8 cellular contexts compared by ENCODE assay signal in the genomic region with DNA sequence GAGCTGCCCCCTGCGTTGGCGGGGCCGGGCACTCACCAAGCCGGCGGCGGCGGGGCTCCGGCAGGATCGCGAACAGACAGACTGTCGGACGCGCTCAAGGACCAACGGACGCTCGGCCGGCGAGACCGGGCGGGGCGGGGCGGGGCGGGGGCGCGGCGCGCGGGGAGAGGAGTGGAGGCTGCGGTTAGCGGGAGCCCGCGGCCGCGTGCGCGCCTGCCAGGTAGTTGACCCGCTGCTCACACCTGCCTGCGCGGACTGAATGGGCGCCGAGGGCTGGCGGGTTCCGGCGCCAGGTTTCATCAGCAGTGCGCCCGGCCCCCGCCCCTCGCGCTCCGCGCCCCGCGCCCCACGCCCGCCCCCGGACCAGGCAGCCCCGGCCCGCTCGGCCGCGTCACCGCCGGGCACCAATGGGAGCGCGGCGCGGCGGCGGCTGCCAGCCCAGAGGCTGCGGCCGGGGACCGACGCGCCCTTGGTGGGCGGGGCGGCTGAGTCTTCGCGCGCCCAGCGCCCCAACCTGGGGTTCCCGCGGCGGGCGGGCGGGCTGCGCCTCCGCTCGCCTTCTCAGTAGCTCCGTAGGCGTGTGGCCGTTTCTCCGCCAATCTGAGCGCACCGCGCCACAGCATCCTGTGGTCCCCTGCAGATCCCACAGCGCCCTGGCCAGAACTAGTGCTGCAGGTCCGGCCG. TPM values are rescaled to one million over a fixed set of nuclear protein-coding genes. Genes with fewer than 3 reads are reported as not detected.
DNase-seq lines count a peak whose midpoint lies in the region; ATAC-seq and TF ChIP-seq lines count a peak whose summit lies in the region.

Gene SLC7A1 (minus strand): TSS at position 309 of the 684 bp plus-strand sequence. CDS start 59,500 bp downstream, outside the sequence.

- CTCF ChIA-PET in PC-9 (lab: Charles Lee): no interaction called here

- WGBS in esophagus squamous epithelium, 2 donors: 0% methylated on average over 3 of the region's 98 CpGs; no CpG with 5 or more reads in 1 of the 2 donors

- peak in 1 of 4 donors; percentile 59 for TF ChIP-seq POLR2A in esophagus squamous epithelium (IDR thresholded peaks at IDR 0.05)

- ATAC-seq in GM21528 (IDR thresholded peaks at IDR 0.05; ENCODE audit: low FRiP score, unreplicated experiment): peak; percentile 88
- peak; percentile 85 to 86 for ATAC-seq in activated T-cell treated with anti-CD3 and anti-CD28 coated beads, Interleukin-2, amount 50 U/mL, for 4 hours

- H3K9me3 ChIP-seq in PC-9 (ENCODE audit: insufficient read depth, low read depth) (no peaks in the 10 kb centered on the region), esophagus squamous epithelium (no peaks in the 10 kb centered on the region), muscle layer of duodenum (ENCODE audit: control insufficient read depth in 1 of 2, low read length in 2 of 2) (no peaks in the 10 kb centered on the region)

- H3K79me2 ChIP-seq in PC-9 (ENCODE audit: low read depth): peaks cover 48% of the 10 kb centered on the region

- no TSS peak for BruUV-seq in PC-9 (replicated peaks; lab: Mats Ljungman, UMichigan)

- intact Hi-C loops in PC-9 (cut with micrococcal nuclease; ENCODE audit: unreplicated experiment): loop anchor here (10.0 kb wide), 1 partner anchor 109 kb away; no protein-coding TSS in a partner anchor
- intact Hi-C loops in esophagus squamous epithelium (cut with DNase I): no loop called here

- peak within 1 kb of the TSS; percentile 88 for H3K4me2 ChIP-seq in PC-9

- TF ChIP-seq CTCF in PC-9 (conservative IDR thresholded peaks at IDR 0.05) (no peak), esophagus squamous epithelium (IDR thresholded peaks at IDR 0.05) (no peak)

- H3F3A ChIP-seq in PC-9 (ENCODE audit: insufficient read depth, low read depth): peaks cover 6% of the 10 kb centered on the region; the same call in 1 of the 2 replicates

- H4K20me1 ChIP-seq in PC-9 (ENCODE audit: insufficient read depth): peaks cover 36% of the 10 kb centered on the region

- H3K9me3 Mint-ChIP-seq in activated T-cell treated with anti-CD3 and anti-CD28 coated beads, Interleukin-2, amount 50 U/mL, for 4 hours: no peaks in the 10 kb centered on the region

- H3K4me3 ChIP-seq in PC-9 (peak within 1 kb of the TSS; percentile 92), esophagus squamous epithelium (peak within 1 kb of the TSS; percentile 63 to 99 (median 82)), muscle layer of duodenum (ENCODE audit: low read depth in 1 of 2, low read length in 2 of 2) (peak within 1 kb of the TSS; percentile 76 to 87)

- H3K4me3 Mint-ChIP-seq in activated T-cell treated with anti-CD3 and anti-CD28 coated beads, Interleukin-2, amount 50 U/mL, for 4 hours: peak within 1 kb of the TSS; percentile 93

- 0 out of 2 replicates have a peak, but pooled peaks cover 8% of the 10 kb centered on the region for H3K36me3 ChIP-seq in PC-9 (ENCODE audit: low read depth)
- H3K36me3 ChIP-seq in esophagus squamous epithelium: no peaks in the 10 kb centered on the region
- no peaks in the 10 kb centered on the region for H3K36me3 ChIP-seq in muscle layer of duodenum (ENCODE audit: control insufficient read depth in 1 of 2, insufficient read depth in 2 of 2, low read length in 2 of 2)

- peaks cover 42% of the 10 kb centered on the region for H3K4me1 Mint-ChIP-seq in activated T-cell treated with anti-CD3 and anti-CD28 coated beads, Interleukin-2, amount 50 U/mL, for 4 hours (ENCODE audit: low read depth)

- H3K4me1 ChIP-seq in PC-9 (replicated peaks; ENCODE audit: insufficient read depth) (peaks cover 19% of the 10 kb centered on the region), esophagus squamous epithelium (peaks cover 0 to 43% (median 4%) of the 10 kb centered on the region in 3 donors), muscle layer of duodenum (ENCODE audit: control insufficient read depth in 1 of 2, insufficient read depth in 2 of 2, low read length in 2 of 2) (peaks cover 0 to 4% of the 10 kb centered on the region in 2 donors)

- H2AFZ ChIP-seq in PC-9: peak within 1 kb of the TSS; percentile 73

- H3K27ac ChIP-seq in PC-9 (peak within 1 kb of the TSS; percentile 87), esophagus squamous epithelium (peak within 1 kb of the TSS; percentile 93 to 100 (median 96)), muscle layer of duodenum (ENCODE audit: low read length) (peak within 1 kb of the TSS; percentile 97)

- POLR2A ChIA-PET in PC-9 (lab: Charles Lee; ENCODE audit: unreplicated experiment): interaction anchor here (0.6 kb wide), 3 partner anchors 21 to 259 kb away, joined by 3 to 5 read pairs (median 3); no protein-coding TSS in a partner anchor

- H3K27me3 Mint-ChIP-seq in activated T-cell treated with anti-CD3 and anti-CD28 coated beads, Interleukin-2, amount 50 U/mL, for 4 hours (ENCODE audit: low read depth): no peaks in the 10 kb centered on the region

- DNase-seq in DMS153 treated with DMSO at 0.1 percent for 48 hours (lab: John Stamatoyannopoulos, UW; ENCODE audit: unreplicated experiment): peak; percentile 80
- DNase-seq in HuH-7.5 (ENCODE audit: low spot score): peak; percentile 76
- peak; percentile 70 to 84 for DNase-seq in PC-9
- DNase-seq in activated T-cell treated with anti-CD3 and anti-CD28 coated beads, Interleukin-2, amount 50 U/mL, for 4 hours: peak; percentile 86
- DNase-seq in esophagus squamous epithelium (lab: John Stamatoyannopoulos, UW): peak; percentile 16
- DNase-seq in stimulated activated CD8-positive, alpha-beta memory T cell treated with anti-CD3 and anti-CD28 coated beads, Interleukin-7, amount 100 ng/mL, for 4 hours (ENCODE audit: low read depth in 2 of 2): peak; percentile 67 to 89

- no peaks in the 10 kb centered on the region for H3K27me3 ChIP-seq in PC-9 (ENCODE audit: insufficient read depth, low read depth)
- no peaks in the 10 kb centered on the region for H3K27me3 ChIP-seq in esophagus squamous epithelium
- H3K27me3 ChIP-seq in muscle layer of duodenum (ENCODE audit: low read depth, low read length): no peaks in the 10 kb centered on the region

- H3K9me2 ChIP-seq in PC-9 (ENCODE audit: insufficient read depth): no peaks in the 10 kb centered on the region

- H3K36me3 Mint-ChIP-seq in activated T-cell treated with anti-CD3 and anti-CD28 coated beads, Interleukin-2, amount 50 U/mL, for 4 hours (ENCODE audit: insufficient read depth): peaks cover 22% of the 10 kb centered on the region

RNA-seq across cellular contexts. Expression of gene SLC7A1, which starts in this region (rescaled TPM):
- total RNA-seq in PC-9 (2021): 55.4 and 62.8 TPM in 2 replicates
- 100 to 1,000 TPM; 173 to 216 (median 180) TPM for total RNA-seq in activated T-cell treated with anti-CD3 and anti-CD28 coated beads, Interleukin-2, amount 50 U/mL, for 4 hours
- total RNA-seq in esophagus squamous epithelium: 100 to 1,000 TPM in 1 of 4 donors, 10 to 100 TPM in 3; 87.5 to 127 (median 93.9) TPM

Comparison
In these comparisons a context has a peak if more than half of its experiments do, and no peak if none do; other contexts are left out.
1. Peak in every context shown above with its lines: DNase-seq, ATAC-seq, H3K4me3 ChIP-seq and H3K27ac ChIP-seq.
2. DNase-seq: peak in every context shown above with its lines; median percentile 86 in activated T-cell treated with anti-CD3 and anti-CD28 coated beads, Interleukin-2, amount 50 U/mL, for 4 hours; 80 in DMS153 treated with DMSO at 0.1 percent for 48 hours; 78 in stimulated activated CD8-positive, alpha-beta memory T cell treated with anti-CD3 and anti-CD28 coated beads, Interleukin-7, amount 100 ng/mL, for 4 hours; 77 in PC-9; 76 in HuH-7.5; 16 in esophagus squamous epithelium.